ENCODE assay signal across 1 cellular context in the genomic region with DNA sequence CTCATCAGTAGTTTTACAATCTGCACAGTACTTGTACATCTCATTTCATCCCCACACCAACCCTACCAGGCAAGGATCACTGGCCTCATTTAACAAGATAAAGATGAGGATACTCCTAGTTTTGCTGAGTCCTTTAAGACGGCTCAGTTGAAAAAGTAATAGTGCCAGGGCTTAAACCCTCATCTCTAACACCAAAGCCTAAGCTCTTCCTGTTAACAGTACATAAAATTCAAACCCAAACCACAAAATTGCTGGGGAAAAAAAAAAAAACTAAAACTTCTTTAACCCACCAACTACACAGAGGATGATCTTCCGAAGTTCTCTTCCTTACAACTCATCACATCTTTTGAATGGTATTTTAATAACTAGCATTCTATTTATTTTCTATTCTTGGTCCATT.
TF ChIP-seq lines count a peak whose summit lies in the region.

No MANE protein-coding gene starts in this region.

TF ChIP-seq in K562, 482 proteins besides CTCF, POLR2A, EP300 and RAD21:
- TF ChIP-seq ZBTB12 (CRISPR knock-in tag; IDR thresholded peaks at IDR 0.05) (no peak), SREBF2 (CRISPR knock-in tag; IDR thresholded peaks at IDR 0.05) (no peak), CHD4 (IDR thresholded peaks at IDR 0.05; ENCODE audit: insufficient read depth, insufficient replicate concordance, low read depth, low read length, poor library complexity, severe bottlenecking) (no peak), HOXB6 (CRISPR knock-in tag; IDR thresholded peaks at IDR 0.05; ENCODE audit: borderline replicate concordance) (no peak), ZNF398 (CRISPR knock-in tag; IDR thresholded peaks at IDR 0.05) (no peak), ZNF79 (CRISPR knock-in tag; IDR thresholded peaks at IDR 0.05; ENCODE audit: low read depth) (no peak), ZNF41 (CRISPR knock-in tag; conservative IDR thresholded peaks at IDR 0.05) (no peak), NCOA6 (IDR thresholded peaks at IDR 0.05) (no peak)
